11 cellular contexts compared by ENCODE assay signal in genomic region chr22:37627091-37627490, GRCh38. TPM values are rescaled to one million over a fixed set of nuclear protein-coding genes. Genes with fewer than 3 reads are reported as not detected.
DNase-seq lines count a peak whose midpoint lies in the region; ATAC-seq, FAIRE-seq and TF ChIP-seq lines count a peak whose summit lies in the region.
"Had no signal": no experiment of that assay in that cellular context is flagged by ENCODE, and none has a peak within 500 bp of the region (broad histone marks: within the 10 kb centered on the region; RNA-seq: fewer than 3 reads in every experiment).

No MANE protein-coding gene starts in this region.

- no peaks in the 10 kb centered on the region for H3K27me3 Mint-ChIP-seq in endodermal cell (ENCODE audit: insufficient read depth)

- peak overlapping the region; percentile 6; the same call in 1 of the 2 replicates for H3K4me3 ChIP-seq in OCI-LY3 (ENCODE audit: low read length)
- H3K4me3 ChIP-seq in endodermal cell (ENCODE audit: low read length) = no peak overlapping the region
- H3K4me3 ChIP-seq in skin epidermis = no peak overlapping the region
- no peak overlapping the region for H3K4me3 ChIP-seq in WERI-Rb-1 (ENCODE audit: low read depth, low read length)
- H3K4me3 ChIP-seq: body of pancreas had no signal

- no peak overlapping the region for H2AFZ ChIP-seq in OCI-LY3 (ENCODE audit: low read depth, low read length)
- H2AFZ ChIP-seq: parathyroid adenoma had no signal

- H3K27ac ChIP-seq in OCI-LY3 (ENCODE audit: low read length) (peak overlapping the region; percentile 95), endodermal cell (ENCODE audit: low read depth, low read length) (no peak overlapping the region), skin epidermis (peak overlapping the region in 18 of 21 experiments; percentile 3 to 93 (median 72)), WERI-Rb-1 (no peak overlapping the region)
- H3K27ac ChIP-seq: parathyroid adenoma had no signal

- H3K4me1 ChIP-seq in OCI-LY3 (ENCODE audit: low read length) = peaks cover 65% of the 10 kb centered on the region
- H3K4me1 ChIP-seq in endodermal cell (ENCODE audit: control insufficient read depth, insufficient read depth, low read length) = no peaks in the 10 kb centered on the region
- H3K4me1 ChIP-seq: body of pancreas had no signal

- peak; percentile 58 for DNase-seq in GDM1 (lab: John Stamatoyannopoulos, UW)
- DNase-seq in endodermal cell = no peak
- DNase-seq in NCI-H2227 treated with DMSO at 0.1 percent for 48 hours (lab: John Stamatoyannopoulos, UW) = no peak
- no peak for DNase-seq in WERI-Rb-1
- DNase-seq in RCC 7860 (ENCODE audit: low spot score) = no peak
- DNase-seq: body of pancreas, DMS79 treated with DMSO at 0.1 percent for 48 hours had no signal

- H4K20me1 ChIP-seq in OCI-LY3 (ENCODE audit: insufficient read depth, low read length) = no peaks in the 10 kb centered on the region

- H3K36me3 ChIP-seq in OCI-LY3 (replicated peaks; ENCODE audit: low read depth, low read length) (peaks cover 12% of the 10 kb centered on the region), endodermal cell (ENCODE audit: control insufficient read depth, insufficient read depth, low read length) (peaks cover 30% of the 10 kb centered on the region), WERI-Rb-1 (peaks cover 17% of the 10 kb centered on the region)

- H3K27me3 ChIP-seq in OCI-LY3 (ENCODE audit: low read depth, low read length) (no peaks in the 10 kb centered on the region), endodermal cell (ENCODE audit: control insufficient read depth, insufficient read depth, low read length, poor library complexity, severe bottlenecking) (no peaks in the 10 kb centered on the region), WERI-Rb-1 (ENCODE audit: insufficient read depth, low read depth, severe bottlenecking) (no peaks in the 10 kb centered on the region)
- H3K27me3 ChIP-seq: body of pancreas had no signal

- H3K9me3 ChIP-seq in OCI-LY3 (ENCODE audit: insufficient read depth, low read length) (no peaks in the 10 kb centered on the region), endodermal cell (ENCODE audit: control insufficient read depth, low read length) (no peaks in the 10 kb centered on the region), WERI-Rb-1 (ENCODE audit: severe bottlenecking) (no peaks in the 10 kb centered on the region)
- H3K9me3 ChIP-seq: body of pancreas had no signal

- H3K36me3 Mint-ChIP-seq in endodermal cell (ENCODE audit: low read depth) = peaks cover 12% of the 10 kb centered on the region

- no peak for FAIRE-seq in RCC 7860 (lab: Jason Lieb, UNC)

- H3K4me1 Mint-ChIP-seq in endodermal cell = peaks cover 2% of the 10 kb centered on the region

- no peak for ATAC-seq in HG03460 (IDR thresholded peaks at IDR 0.05; ENCODE audit: unreplicated experiment)
- ATAC-seq: body of pancreas had no signal

- H3K79me2 ChIP-seq in OCI-LY3 (ENCODE audit: low read length) = no peaks in the 10 kb centered on the region; the same call in 1 of the 2 replicates
- H3K79me2 ChIP-seq: parathyroid adenoma had no signal

- H3K4me2 ChIP-seq in OCI-LY3 (ENCODE audit: low read length) = peak overlapping the region; percentile 72

- H3K9ac ChIP-seq in OCI-LY3 (ENCODE audit: low read length) (peak overlapping the region; percentile 84), endodermal cell (ENCODE audit: extremely low read depth, low read length, poor library complexity, severe bottlenecking) (no peak overlapping the region)
- H3K9ac ChIP-seq: parathyroid adenoma had no signal

- H3K4me3 Mint-ChIP-seq in endodermal cell = no peak overlapping the region

- H3K27ac Mint-ChIP-seq in endodermal cell = peak overlapping the region; percentile 52

- WGBS in endodermal cell (ENCODE audit: insufficient coverage in 1 of 2, insufficient read length in 1 of 2), 2 experiments = 89 to 93% methylated on average over 7 to 8 of the region's 8 CpGs

- TF ChIP-seq CTCF in OCI-LY3 (IDR thresholded peaks at IDR 0.05; ENCODE audit: low read depth, low read length) (no peak), endodermal cell (conservative IDR thresholded peaks at IDR 0.05) (no peak), WERI-Rb-1 (IDR thresholded peaks at IDR 0.05; ENCODE audit: low read depth, low read length) (no peak)

- H3K9me3 Mint-ChIP-seq in endodermal cell = no peaks in the 10 kb centered on the region

RNA-seq across cellular contexts. Expression of gene SH3BP1, which starts 12.4 kb away (rescaled TPM):
- 10 to 100 TPM; 37.7 to 38.6 TPM for total RNA-seq in endodermal cell
- polyA plus RNA-seq in endodermal cell (2013, experiment 1 of 2) = 15.7 TPM
- polyA plus RNA-seq in endodermal cell (2013, experiment 2 of 2) = 14.3 TPM

RNA-seq across cellular contexts. Expression of gene GGA1, which starts 18.5 kb away (rescaled TPM):
- 10 to 100 TPM; 87.5 TPM for total RNA-seq in endodermal cell
- 60.0 TPM for polyA plus RNA-seq in endodermal cell (2013, experiment 1 of 2)
- polyA plus RNA-seq in endodermal cell (2013, experiment 2 of 2) = 56.4 TPM

RNA-seq across cellular contexts. Expression of gene PDXP, which starts 31.4 kb away (rescaled TPM):
- 10 to 100 TPM; 23.5 to 29.3 TPM for total RNA-seq in endodermal cell
- 40.4 TPM for polyA plus RNA-seq in endodermal cell (2013, experiment 1 of 2)
- 40.7 TPM for polyA plus RNA-seq in endodermal cell (2013, experiment 2 of 2)

RNA-seq across cellular contexts. Expression of gene LGALS2, which starts 47.2 kb away (rescaled TPM):
- total RNA-seq in endodermal cell = under 1 TPM in 1 of 2 donors, not detected in 1; 0.86 TPM
- not detected for polyA plus RNA-seq in endodermal cell (2013, experiment 1 of 2)
- polyA plus RNA-seq in endodermal cell (2013, experiment 2 of 2) = not detected

RNA-seq across cellular contexts. Expression of gene LGALS1, which starts 48.3 kb away (rescaled TPM):
- total RNA-seq in endodermal cell = 10 to 100 TPM; 10.4 to 16.0 TPM
- 126 TPM for polyA plus RNA-seq in endodermal cell (2013, experiment 1 of 2)
- polyA plus RNA-seq in endodermal cell (2013, experiment 2 of 2) = 131 TPM

Comparison
In these comparisons a context has a peak if more than half of its experiments do, and no peak if none do; other contexts are left out.
1. H3K27ac ChIP-seq: peak in OCI-LY3 (single experiment) and skin epidermis (18 of 21); none in endodermal cell (single experiment) and WERI-Rb-1 (single experiment).